In the genomic region with DNA sequence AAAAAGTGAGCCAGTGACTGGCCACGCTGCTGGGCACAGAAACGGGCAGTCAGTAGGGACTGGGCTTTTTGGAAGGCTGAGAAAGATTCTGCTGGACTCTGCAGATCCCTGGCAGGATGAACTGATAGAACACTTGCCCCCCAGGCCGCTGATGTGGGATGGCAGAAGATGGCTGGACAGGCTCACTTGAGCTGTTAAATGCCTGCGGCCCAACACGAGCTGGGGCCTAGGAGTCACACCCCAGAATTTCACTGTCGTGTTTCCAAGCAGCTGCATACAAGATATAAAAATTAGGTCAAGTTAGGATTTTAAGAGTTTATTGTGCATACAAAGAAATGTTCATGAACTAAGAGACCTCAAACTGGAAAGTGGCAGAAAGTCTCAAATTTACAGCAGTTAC, we compare ENCODE assay signal across 16 cellular contexts. TPM values are rescaled to one million over a fixed set of nuclear protein-coding genes. Genes with fewer than 3 reads are reported as not detected.
DNase-seq lines count a peak whose midpoint lies in the region; ATAC-seq and TF ChIP-seq lines count a peak whose summit lies in the region.
"Had no signal": no experiment of that assay in that cellular context is flagged by ENCODE, and none has a peak within 500 bp of the region (broad histone marks: within the 10 kb centered on the region; RNA-seq: fewer than 3 reads in every experiment).

No MANE protein-coding gene starts in this region.

- no peak for DNase-seq in left ventricle myocardium superior
- DNase-seq in Right ventricle myocardium inferior (ENCODE audit: missing footprints), result no peak
- DNase-seq in PC-3, result no peak
- no peak for DNase-seq in neural progenitor cell (ENCODE audit: low spot score)
- DNase-seq in testis, result peak; percentile 26
- DNase-seq in SKM-1 treated with dmso at 0.1 percent for 144 hours (lab: John Stamatoyannopoulos, UW; ENCODE audit: unreplicated experiment), result no peak
- no peak for DNase-seq in NOMO-1 treated with dmso at 0.1 percent for 144 hours (lab: John Stamatoyannopoulos, UW; ENCODE audit: unreplicated experiment)
- DNase-seq in activated T-helper 2 cell treated with anti-CD3 and anti-CD28 coated beads, Interferon-gamma antibody, Interleukin-2, Interleukin-4, amounts not matched to agents 10 μg/mL and 5 μg/mL and 100 μg/mL, durations not matched to agents 14 hours and 24 hours and 36 hours (ENCODE audit: low spot score), result no peak
- DNase-seq: Caco-2, DMS153, NCI-H1092 treated with DMSO at 0.1 percent for 48 hours, NCI-H2227 treated with DMSO at 0.1 percent for 48 hours, NCI-H524 had no signal

- BruUV-seq in PC-3 (replicated peaks; lab: Mats Ljungman, UMichigan), result TSS peak; percentile 53

- no peak overlapping the region for H3K27ac Mint-ChIP-seq in neural progenitor cell
- H3K27ac Mint-ChIP-seq in activated T-helper 2 cell treated with anti-CD3 and anti-CD28 coated beads, Interferon-gamma antibody, Interleukin-2, Interleukin-4, amounts not matched to agents 10 μg/mL and 5 μg/mL and 100 μg/mL, durations not matched to agents 14 hours and 24 hours and 36 hours, result no peak overlapping the region
- H3K27ac Mint-ChIP-seq: GM23338 had no signal

- CTCF ChIA-PET in PC-3 (lab: Charles Lee), result interaction anchor here (1.2 kb wide), 1 partner anchor 81 kb away, joined by 6 read pairs; no protein-coding TSS in a partner anchor

- H3K4me2 ChIP-seq in PC-3 (ENCODE audit: low read length) (peak overlapping the region; percentile 75), neural progenitor cell (peak overlapping the region; percentile 37)
- H3K4me2 ChIP-seq: GM23338 had no signal

- POLR2A ChIA-PET in PC-3 (lab: Charles Lee; ENCODE audit: unreplicated experiment), result no interaction called here

- ATAC-seq in left ventricle myocardium superior (peak; percentile 54), Right ventricle myocardium inferior (no peak), PC-3 (no peak)
- ATAC-seq: HCT116 had no signal

- 65 to 79% methylated on average over 6 of the region's 6 CpGs for WGBS in testis, 2 donors

- no peak overlapping the region for H3K4me3 Mint-ChIP-seq in neural progenitor cell
- H3K4me3 Mint-ChIP-seq in activated T-helper 2 cell treated with anti-CD3 and anti-CD28 coated beads, Interferon-gamma antibody, Interleukin-2, Interleukin-4, amounts not matched to agents 10 μg/mL and 5 μg/mL and 100 μg/mL, durations not matched to agents 14 hours and 24 hours and 36 hours (ENCODE audit: low read depth), result no peak overlapping the region
- H3K4me3 Mint-ChIP-seq: GM23338 had no signal

- no peaks in the 10 kb centered on the region for H3K36me3 Mint-ChIP-seq in neural progenitor cell
- H3K36me3 Mint-ChIP-seq in activated T-helper 2 cell treated with anti-CD3 and anti-CD28 coated beads, Interferon-gamma antibody, Interleukin-2, Interleukin-4, amounts not matched to agents 10 μg/mL and 5 μg/mL and 100 μg/mL, durations not matched to agents 14 hours and 24 hours and 36 hours (ENCODE audit: low read depth), result no peaks in the 10 kb centered on the region

- no peaks in the 10 kb centered on the region for H3K27me3 Mint-ChIP-seq in neural progenitor cell (ENCODE audit: insufficient read depth, low read depth)
- peaks cover 6% of the 10 kb centered on the region for H3K27me3 Mint-ChIP-seq in activated T-helper 2 cell treated with anti-CD3 and anti-CD28 coated beads, Interferon-gamma antibody, Interleukin-2, Interleukin-4, amounts not matched to agents 10 μg/mL and 5 μg/mL and 100 μg/mL, durations not matched to agents 14 hours and 24 hours and 36 hours (ENCODE audit: low read depth)

- intact Hi-C loops in left ventricle myocardium superior (cut with micrococcal nuclease) (no loop called here), Right ventricle myocardium inferior (cut with DNase I) (no loop called here), PC-3 (cut with micrococcal nuclease) (loop anchor here (5.0 kb wide), 2 partner anchors 56 to 86 kb away; no protein-coding TSS in a partner anchor), testis (cut with DNase I; ENCODE audit: low total_unique reads) (no loop called here)
- intact Hi-C loops in activated T-helper 2 cell treated with anti-CD3 and anti-CD28 coated beads, Interferon-gamma antibody, Interleukin-2, Interleukin-4, amounts not matched to agents 10 μg/mL and 5 μg/mL and 100 μg/mL, durations not matched to agents 14 hours and 24 hours and 36 hours (cut with micrococcal nuclease), result no loop called here

- H2AFZ ChIP-seq in PC-3 (ENCODE audit: low read length) (no peak overlapping the region), neural progenitor cell (replicated peaks) (no peak overlapping the region)
- H2AFZ ChIP-seq: GM23338 had no signal

- H3K9me3 ChIP-seq in PC-3 (ENCODE audit: low read length) (no peaks in the 10 kb centered on the region), neural progenitor cell (ENCODE audit: low read depth) (no peaks in the 10 kb centered on the region), testis (no peaks in the 10 kb centered on the region)
- H3K9me3 ChIP-seq: Caco-2, MG63 had no signal

- no peaks in the 10 kb centered on the region for H4K20me1 ChIP-seq in PC-3 (ENCODE audit: low read length)
- no peaks in the 10 kb centered on the region for H4K20me1 ChIP-seq in neural progenitor cell (ENCODE audit: low read depth)

- peaks cover 4% of the 10 kb centered on the region for H3K4me1 Mint-ChIP-seq in neural progenitor cell
- no peaks in the 10 kb centered on the region for H3K4me1 Mint-ChIP-seq in activated T-helper 2 cell treated with anti-CD3 and anti-CD28 coated beads, Interferon-gamma antibody, Interleukin-2, Interleukin-4, amounts not matched to agents 10 μg/mL and 5 μg/mL and 100 μg/mL, durations not matched to agents 14 hours and 24 hours and 36 hours (ENCODE audit: low read depth)

- peak overlapping the region; percentile 95 for H3K27ac ChIP-seq in PC-3 (ENCODE audit: low read length)
- no peak overlapping the region for H3K27ac ChIP-seq in neural progenitor cell
- H3K27ac ChIP-seq in testis, result peak overlapping the region in 1 of 2 donors; percentile 38

- TF ChIP-seq CTCF in PC-3 (conservative IDR thresholded peaks at IDR 0.05; ENCODE audit: low read depth, low read length) (no peak), neural progenitor cell (IDR thresholded peaks at IDR 0.05) (no peak), testis (IDR thresholded peaks at IDR 0.05) (no peak)

- H3K27me3 ChIP-seq in PC-3 (ENCODE audit: low read length) (no peaks in the 10 kb centered on the region), neural progenitor cell (no peaks in the 10 kb centered on the region), testis (no peaks in the 10 kb centered on the region)
- H3K27me3 ChIP-seq: MG63 had no signal

- H3K4me3 ChIP-seq in PC-3 (ENCODE audit: low read length), result no peak overlapping the region
- H3K4me3 ChIP-seq in neural progenitor cell, result no peak overlapping the region
- no peak overlapping the region for H3K4me3 ChIP-seq in testis
- H3K4me3 ChIP-seq: GM23338, MG63 had no signal

- no peaks in the 10 kb centered on the region for H3K79me2 ChIP-seq in PC-3 (ENCODE audit: low read length)
- H3K79me2 ChIP-seq in neural progenitor cell (ENCODE audit: low read depth), result no peaks in the 10 kb centered on the region

- H3K9ac ChIP-seq in PC-3 (ENCODE audit: low read length) (peak overlapping the region; percentile 81), neural progenitor cell (no peak overlapping the region)

- H3F3A ChIP-seq in PC-3 (ENCODE audit: low read length, unreplicated experiment) (peaks cover 3% of the 10 kb centered on the region), neural progenitor cell (ENCODE audit: low read depth) (peaks cover 10% of the 10 kb centered on the region)

- H3K9me2 ChIP-seq in PC-3 (replicated peaks; ENCODE audit: low read length), result no peaks in the 10 kb centered on the region

- H3K4me1 ChIP-seq in PC-3 (ENCODE audit: insufficient read depth, low read length), result peaks cover 46% of the 10 kb centered on the region
- peaks cover 28% of the 10 kb centered on the region for H3K4me1 ChIP-seq in neural progenitor cell
- H3K4me1 ChIP-seq in testis, result peaks cover 7% of the 10 kb centered on the region

- TF ChIP-seq POLR2A in testis (IDR thresholded peaks at IDR 0.05), result no peak

- no peaks in the 10 kb centered on the region for H3K9me3 Mint-ChIP-seq in neural progenitor cell
- no peaks in the 10 kb centered on the region for H3K9me3 Mint-ChIP-seq in activated T-helper 2 cell treated with anti-CD3 and anti-CD28 coated beads, Interferon-gamma antibody, Interleukin-2, Interleukin-4, amounts not matched to agents 10 μg/mL and 5 μg/mL and 100 μg/mL, durations not matched to agents 14 hours and 24 hours and 36 hours
- H3K9me3 Mint-ChIP-seq: GM23338 had no signal

- H3K36me3 ChIP-seq in PC-3 (ENCODE audit: low read depth, low read length) (no peaks in the 10 kb centered on the region), neural progenitor cell (no peaks in the 10 kb centered on the region), testis (ENCODE audit: low read depth, missing control alignments) (no peaks in the 10 kb centered on the region)
- H3K36me3 ChIP-seq: MG63 had no signal

RNA-seq across cellular contexts. Expression of a gene that starts 26.9 kb away (rescaled TPM):
- total RNA-seq in left ventricle myocardium superior (10.8 TPM), Right ventricle myocardium inferior (8.4 TPM), PC-3 (2014; rRNA removed) (0.15 TPM in 1 of 2 replicates, not detected in the other), neural progenitor cell (ENCODE audit: low replicate concordance) (2.4 and 5.3 TPM in 2 replicates), testis (1 to 10 TPM in 1 of 2 donors, under 1 TPM in 1; 0.37 to 1.3 TPM)
- polyA plus RNA-seq in testis (ENCODE audit: insufficient read depth, low read depth, low replicate concordance), result 0.61 TPM
- 0.34 and 0.62 TPM in 2 replicates for total RNA-seq in activated T-helper 2 cell treated with anti-CD3 and anti-CD28 coated beads, Interferon-gamma antibody, Interleukin-2, Interleukin-4, amounts not matched to agents 10 μg/mL and 5 μg/mL and 100 μg/mL, durations not matched to agents 14 hours and 24 hours and 36 hours

RNA-seq across cellular contexts. Expression of a gene that starts 29.9 kb away (rescaled TPM):
- total RNA-seq in left ventricle myocardium superior, result 0.55 TPM
- 0.65 TPM for total RNA-seq in Right ventricle myocardium inferior
- total RNA-seq in PC-3 (2014; rRNA removed), result not detected in 2 replicates
- total RNA-seq in neural progenitor cell (ENCODE audit: low replicate concordance), result not detected in 2 replicates
- total RNA-seq in testis, result 1 to 10 TPM; 2.8 to 3.3 TPM
- 29.0 TPM for polyA plus RNA-seq in testis (ENCODE audit: insufficient read depth, low read depth, low replicate concordance)
- total RNA-seq in activated T-helper 2 cell treated with anti-CD3 and anti-CD28 coated beads, Interferon-gamma antibody, Interleukin-2, Interleukin-4, amounts not matched to agents 10 μg/mL and 5 μg/mL and 100 μg/mL, durations not matched to agents 14 hours and 24 hours and 36 hours, result 1.5 and 2.3 TPM in 2 replicates
- total RNA-seq: GM23338 had no signal
